23 cellular contexts compared by ENCODE assay signal in the genomic region with DNA sequence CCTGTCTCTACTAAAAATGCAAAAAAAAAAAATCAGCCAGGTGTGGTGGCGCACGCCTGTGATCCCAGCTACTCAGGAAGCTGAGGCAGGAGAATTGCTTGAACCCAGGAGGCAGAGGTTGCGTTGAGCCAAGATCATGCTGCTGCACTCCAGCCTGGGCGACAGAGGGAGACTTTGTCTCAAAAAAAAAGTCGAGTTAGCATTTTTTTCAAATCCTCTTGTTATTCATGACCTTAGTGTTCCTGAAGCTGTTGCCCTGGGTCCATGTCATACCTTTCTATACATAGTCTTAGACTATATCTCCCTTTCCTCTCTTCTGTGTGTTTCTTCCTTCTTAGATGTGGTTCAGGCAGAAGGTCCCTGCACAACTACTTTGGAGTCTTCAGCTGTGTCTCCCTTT. TPM values are rescaled to one million over a fixed set of nuclear protein-coding genes. Genes with fewer than 3 reads are reported as not detected.
"Had no signal": no experiment of that assay in that cellular context is flagged by ENCODE, and none has a peak within 500 bp of the region (broad histone marks: within the 10 kb centered on the region; RNA-seq: fewer than 3 reads in every experiment).

No MANE protein-coding gene starts in this region.

- H3K4me1 ChIP-seq: body of pancreas, lower lobe of right lung, right atrium auricular region, upper lobe of left lung had no signal

- H3K4me3 Mint-ChIP-seq: activated CD4-positive, alpha-beta memory T cell treated with anti-CD3 and anti-CD28 coated beads for 36 hours; activated naive CD4-positive, alpha-beta T cell treated with anti-CD3 and anti-CD28 coated beads, Interleukin-2, amount 50 U/mL, for 24 hours; activated T-helper 1 cell treated with anti-CD3 and anti-CD28 coated beads, Interleukin-12 subunit alpha, Interleukin-12 subunit beta, Interleukin-2, Interleukin-4 antibody, amounts not matched to agents 30 ng/mL and 10 ng/mL and 1 ng/mL, durations not matched to agents 14 hours and 24 hours and 36 hours; immature natural killer cell; nephron progenitor cell had no signal

- ATAC-seq: body of pancreas; left lobe of liver; mucosa of descending colon; stimulated activated naive CD8-positive, alpha-beta T cell treated with anti-CD3 and anti-CD28 coated beads, Interleukin-15, Interleukin-2, amounts not matched to agents 100 U/mL and 50 U/mL, for 24 hours had no signal

- H3K27me3 ChIP-seq: body of pancreas, cardiac muscle cell, pancreas, right atrium auricular region, upper lobe of left lung had no signal

- H3K4me1 Mint-ChIP-seq: activated naive CD4-positive, alpha-beta T cell treated with anti-CD3 and anti-CD28 coated beads, Interleukin-2, amount 50 U/mL, for 24 hours; immature natural killer cell had no signal

- H3K36me3 ChIP-seq: cardiac muscle cell, lower lobe of right lung, pancreas, right atrium auricular region, upper lobe of left lung had no signal

- H3K9me3 ChIP-seq: body of pancreas, lower lobe of right lung, mucosa of descending colon, pancreas, psoas muscle, right atrium auricular region, upper lobe of left lung had no signal

- DNase-seq: activated CD4-positive, alpha-beta memory T cell treated with anti-CD3 and anti-CD28 coated beads for 36 hours; activated CD4-positive, alpha-beta T cell treated with anti-CD3 and anti-CD28 coated beads for 48 hours; activated gamma-delta T cell; activated T-cell treated with anti-CD3 and anti-CD28 coated beads for 4 hours; anterior cingulate cortex; erythroblast; foreskin fibroblast; immature natural killer cell; lower lobe of right lung; mesendoderm; nephron progenitor cell; psoas muscle; stimulated activated CD4-positive, alpha-beta T cell treated with anti-CD3 and anti-CD28 coated beads, Interleukin-4, amount 100 ng/mL, for 24 hours; stimulated activated naive CD8-positive, alpha-beta T cell treated with anti-CD3 and anti-CD28 coated beads, Interleukin-15, Interleukin-2, amounts not matched to agents 100 U/mL and 50 U/mL, for 24 hours had no signal

- H3K9me3 Mint-ChIP-seq: activated CD4-positive, alpha-beta memory T cell treated with anti-CD3 and anti-CD28 coated beads for 36 hours; activated naive CD4-positive, alpha-beta T cell treated with anti-CD3 and anti-CD28 coated beads, Interleukin-2, amount 50 U/mL, for 24 hours; activated T-helper 1 cell treated with anti-CD3 and anti-CD28 coated beads, Interleukin-12 subunit alpha, Interleukin-12 subunit beta, Interleukin-2, Interleukin-4 antibody, amounts not matched to agents 30 ng/mL and 10 ng/mL and 1 ng/mL, durations not matched to agents 14 hours and 24 hours and 36 hours; immature natural killer cell; nephron progenitor cell had no signal

- H3K27me3 Mint-ChIP-seq: activated naive CD4-positive, alpha-beta T cell treated with anti-CD3 and anti-CD28 coated beads, Interleukin-2, amount 50 U/mL, for 24 hours had no signal

- H3K36me3 Mint-ChIP-seq: activated CD4-positive, alpha-beta memory T cell treated with anti-CD3 and anti-CD28 coated beads for 36 hours; activated naive CD4-positive, alpha-beta T cell treated with anti-CD3 and anti-CD28 coated beads, Interleukin-2, amount 50 U/mL, for 24 hours; immature natural killer cell had no signal

- H3K27ac ChIP-seq: body of pancreas, cardiac muscle cell, lower lobe of right lung, pancreas, psoas muscle, right atrium auricular region, upper lobe of left lung had no signal

- H3K4me3 ChIP-seq: body of pancreas, cardiac muscle cell, lower lobe of right lung, mucosa of descending colon, pancreas, psoas muscle, right atrium auricular region, upper lobe of left lung had no signal

- H3K27ac Mint-ChIP-seq: activated CD4-positive, alpha-beta memory T cell treated with anti-CD3 and anti-CD28 coated beads for 36 hours; activated naive CD4-positive, alpha-beta T cell treated with anti-CD3 and anti-CD28 coated beads, Interleukin-2, amount 50 U/mL, for 24 hours; activated T-helper 1 cell treated with anti-CD3 and anti-CD28 coated beads, Interleukin-12 subunit alpha, Interleukin-12 subunit beta, Interleukin-2, Interleukin-4 antibody, amounts not matched to agents 30 ng/mL and 10 ng/mL and 1 ng/mL, durations not matched to agents 14 hours and 24 hours and 36 hours; immature natural killer cell; nephron progenitor cell had no signal

RNA-seq across cellular contexts. Expression of a gene that starts 6.4 kb away (rescaled TPM):
- polyA plus RNA-seq: immature natural killer cell had no signal
